11 cellular contexts compared by ENCODE assay signal in genomic region chr3:11638669-11639402, GRCh38. TPM values are rescaled to one million over a fixed set of nuclear protein-coding genes. Genes with fewer than 3 reads are reported as not detected.
A peak's percentile ranks its signal among the peaks of the same experiment; 100 is the strongest.
DNase-seq lines count a peak whose midpoint lies in the region; ATAC-seq, FAIRE-seq and TF ChIP-seq lines count a peak whose summit lies in the region.
"Had no signal": no experiment of that assay in that cellular context is flagged by ENCODE, and none has a peak within 500 bp of the region (broad histone marks: within the 10 kb centered on the region; RNA-seq: fewer than 3 reads in every experiment).

No MANE protein-coding gene starts in this region.

- H3K4me3 ChIP-seq in HepG2 (replicated peaks in 1 of 3; ENCODE audit: insufficient read depth in 1 of 3, low read depth in 2 of 3, low read length in 3 of 3) (peak overlapping the region; percentile 0 to 26 (median 21); a peak in 4 of 6 replicates), right lobe of liver (no peak overlapping the region), uterus (peak overlapping the region; percentile 14 to 24)

- H3K36me3 ChIP-seq in HepG2 (replicated peaks in 1 of 2; ENCODE audit: control insufficient read depth in 1 of 2, insufficient read depth in 2 of 2, low read length in 2 of 2) (peaks cover 0 to 5% of the 10 kb centered on the region in 2 experiments; a peak in 1 of 5 replicates), right lobe of liver (no peaks in the 10 kb centered on the region), uterus (no peaks in the 10 kb centered on the region)
- H3K36me3 ChIP-seq: neutrophil had no signal

- intact Hi-C loops in HepG2 (cut with micrococcal nuclease; ENCODE audit: unreplicated experiment) (no loop called here), right lobe of liver (cut with DNase I) (no loop called here), uterus (cut with DNase I; ENCODE audit: low total_unique reads) (no loop called here)

- H3K9me3 ChIP-seq in HepG2 (ENCODE audit: low read length) (no peaks in the 10 kb centered on the region), right lobe of liver (no peaks in the 10 kb centered on the region), uterus (no peaks in the 10 kb centered on the region)
- H3K9me3 ChIP-seq: neutrophil had no signal

- peak overlapping the region; percentile 14 for H3K27ac ChIP-seq in HepG2 (ENCODE audit: extremely low read length, insufficient read depth, low read length)
- peak overlapping the region in 1 of 3 donors; percentile 13 for H3K27ac ChIP-seq in right lobe of liver
- peak overlapping the region; percentile 69 for H3K27ac ChIP-seq in cingulate gyrus (ENCODE audit: low read depth, low read length)
- peak overlapping the region; percentile 89 to 99 for H3K27ac ChIP-seq in uterus
- H3K27ac ChIP-seq: neutrophil had no signal

- DNase-seq in HepG2 (ENCODE audit: low spot score) = no peak
- no peak for DNase-seq in right lobe of liver
- peak; percentile 32 for DNase-seq in midbrain (lab: John Stamatoyannopoulos, UW)
- DNase-seq in uterus = no peak
- DNase-seq in stimulated activated naive CD8-positive, alpha-beta T cell treated with anti-CD3 and anti-CD28 coated beads, Interleukin-15, Interleukin-2, amounts not matched to agents 100 U/mL and 50 U/mL, for 24 hours = no peak
- DNase-seq: Calu3, NCI-H446 had no signal

- BruUV-seq in HepG2 (replicated peaks; lab: Mats Ljungman, UMichigan) = no TSS peak

- peaks cover 94% of the 10 kb centered on the region for H3K79me2 ChIP-seq in HepG2 (ENCODE audit: insufficient read depth, low read length)

- no peak for TF ChIP-seq CTCF in HepG2 (CRISPR knock-in tag; IDR thresholded peaks at IDR 0.05)
- no peak for TF ChIP-seq CTCF in right lobe of liver (IDR thresholded peaks at IDR 0.05)
- no peak for TF ChIP-seq CTCF in uterus (IDR thresholded peaks at IDR 0.05)

- peaks cover 75% of the 10 kb centered on the region for H3K4me1 ChIP-seq in HepG2 (ENCODE audit: insufficient read depth, low read length)
- peaks cover 0 to 7% (median 0%) of the 10 kb centered on the region in 4 donors for H3K4me1 ChIP-seq in right lobe of liver
- H3K4me1 ChIP-seq in uterus = peaks cover 19 to 39% of the 10 kb centered on the region in 2 donors

- TF ChIP-seq RAD21 in HepG2 (CRISPR knock-in tag; IDR thresholded peaks at IDR 0.05) = no peak

- CTCF ChIA-PET in HepG2 (lab: Yijun Ruan, JAX; ENCODE audit: low intra/inter-chr PET ratio, low total read pairs) = no interaction called here

- H3K4me2 ChIP-seq in HepG2 (ENCODE audit: low read depth, low read length) = peak overlapping the region; percentile 83

- 86% methylated on average over 16 of the region's 18 CpGs for WGBS in HepG2 (ENCODE audit: low lambda C conversion rate)
- WGBS in right lobe of liver (ENCODE audit: insufficient coverage, low coverage, low lambda C conversion rate, missing lambda C conversion rate) = 76% methylated on average over 13 of the region's 18 CpGs

- H3K9ac ChIP-seq in HepG2 (ENCODE audit: insufficient read depth, low read depth, low read length) = peak overlapping the region; percentile 27; the same call in 1 of the 2 replicates

- POLR2A ChIA-PET in HepG2 (lab: Yijun Ruan, JAX) = interaction anchor here (1.0 to 1.9 kb wide), 3 partner anchors 12 to 29 kb away, joined by 3 to 5 read pairs (median 4); no protein-coding TSS in a partner anchor

- no peaks in the 10 kb centered on the region; a peak in 1 of 5 replicates for H3K27me3 ChIP-seq in HepG2 (ENCODE audit: control insufficient read depth in 1 of 2, insufficient read depth in 2 of 2, low read length in 2 of 2)
- no peaks in the 10 kb centered on the region for H3K27me3 ChIP-seq in right lobe of liver
- H3K27me3 ChIP-seq in uterus = no peaks in the 10 kb centered on the region
- H3K27me3 ChIP-seq: neutrophil had no signal

- TF ChIP-seq POLR2A in HepG2 (IDR thresholded peaks at IDR 0.05; ENCODE audit: insufficient read depth in 1 of 2, low read depth in 2 of 2, low read length in 2 of 2) (no peak), right lobe of liver (IDR thresholded peaks at IDR 0.05) (no peak), uterus (IDR thresholded peaks at IDR 0.05) (no peak)

- no peak for FAIRE-seq in HepG2 (lab: Jason Lieb, UNC)

- TF ChIP-seq EP300 in HepG2 (IDR thresholded peaks at IDR 0.05; ENCODE audit: low read depth in 2 of 2, low read length in 2 of 2) (no peak), HepG2 (CRISPR knock-in tag; IDR thresholded peaks at IDR 0.05; ENCODE audit: borderline replicate concordance) (no peak)

- ATAC-seq in HepG2 (no peak), right lobe of liver (no peak), HG03354 (IDR thresholded peaks at IDR 0.05; ENCODE audit: poor library complexity, severe bottlenecking, unreplicated experiment) (no peak), GM21619 (IDR thresholded peaks at IDR 0.05; ENCODE audit: unreplicated experiment) (no peak)
- ATAC-seq in stimulated activated naive CD8-positive, alpha-beta T cell treated with anti-CD3 and anti-CD28 coated beads, Interleukin-15, Interleukin-2, amounts not matched to agents 100 U/mL and 50 U/mL, for 24 hours = no peak

- in situ Hi-C loops in HepG2 (cut with HindIII; ENCODE audit: extremely low pct_ligation_motif_present, low pct_unique_long_range_greater_than_20kb) = no loop called here

- peaks cover 21% of the 10 kb centered on the region for H4K20me1 ChIP-seq in HepG2 (ENCODE audit: insufficient read depth, low read length)

- H2AFZ ChIP-seq in HepG2 (ENCODE audit: low read length) = no peak overlapping the region

TF ChIP-seq in HepG2, 621 proteins besides CTCF, POLR2A, EP300 and RAD21:
- TF ChIP-seq BATF2 (CRISPR knock-in tag; IDR thresholded peaks at IDR 0.05) = no peak
- TF ChIP-seq, protein P1, sequence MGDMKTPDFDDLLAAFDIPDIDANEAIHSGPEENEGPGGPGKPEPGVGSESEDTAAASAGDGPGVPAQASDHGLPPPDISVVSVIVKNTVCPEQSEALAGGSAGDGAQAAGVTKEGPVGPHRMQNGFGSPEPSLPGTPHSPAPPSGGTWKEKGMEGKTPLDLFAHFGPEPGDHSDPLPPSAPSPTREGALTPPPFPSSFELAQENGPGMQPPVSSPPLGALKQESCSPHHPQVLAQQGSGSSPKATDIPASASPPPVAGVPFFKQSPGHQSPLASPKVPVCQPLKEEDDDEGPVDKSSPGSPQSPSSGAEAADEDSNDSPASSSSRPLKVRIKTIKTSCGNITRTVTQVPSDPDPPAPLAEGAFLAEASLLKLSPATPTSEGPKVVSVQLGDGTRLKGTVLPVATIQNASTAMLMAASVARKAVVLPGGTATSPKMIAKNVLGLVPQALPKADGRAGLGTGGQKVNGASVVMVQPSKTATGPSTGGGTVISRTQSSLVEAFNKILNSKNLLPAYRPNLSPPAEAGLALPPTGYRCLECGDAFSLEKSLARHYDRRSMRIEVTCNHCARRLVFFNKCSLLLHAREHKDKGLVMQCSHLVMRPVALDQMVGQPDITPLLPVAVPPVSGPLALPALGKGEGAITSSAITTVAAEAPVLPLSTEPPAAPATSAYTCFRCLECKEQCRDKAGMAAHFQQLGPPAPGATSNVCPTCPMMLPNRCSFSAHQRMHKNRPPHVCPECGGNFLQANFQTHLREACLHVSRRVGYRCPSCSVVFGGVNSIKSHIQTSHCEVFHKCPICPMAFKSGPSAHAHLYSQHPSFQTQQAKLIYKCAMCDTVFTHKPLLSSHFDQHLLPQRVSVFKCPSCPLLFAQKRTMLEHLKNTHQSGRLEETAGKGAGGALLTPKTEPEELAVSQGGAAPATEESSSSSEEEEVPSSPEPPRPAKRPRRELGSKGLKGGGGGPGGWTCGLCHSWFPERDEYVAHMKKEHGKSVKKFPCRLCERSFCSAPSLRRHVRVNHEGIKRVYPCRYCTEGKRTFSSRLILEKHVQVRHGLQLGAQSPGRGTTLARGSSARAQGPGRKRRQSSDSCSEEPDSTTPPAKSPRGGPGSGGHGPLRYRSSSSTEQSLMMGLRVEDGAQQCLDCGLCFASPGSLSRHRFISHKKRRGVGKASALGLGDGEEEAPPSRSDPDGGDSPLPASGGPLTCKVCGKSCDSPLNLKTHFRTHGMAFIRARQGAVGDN (CRISPR knock-in tag; IDR thresholded peaks at IDR 0.05) = peak; percentile 55

RNA-seq across cellular contexts. Expression of gene VGLL4, which starts 4.9 kb away (rescaled TPM):
- total RNA-seq in HepG2 (2016; rRNA removed; fragmentation: Illumina TruSeq; extraction: Trizol) (19.8 and 23.2 TPM in 2 replicates), right lobe of liver (10 to 100 TPM; 10.4 to 22.4 (median 15.2) TPM), uterus (100 to 1,000 TPM in 3 of 4 donors, 10 to 100 TPM in 1; 79.3 to 144 (median 143) TPM)
- 5.7 and 6.9 TPM in 2 replicates for total RNA-seq in HepG2 (2016; cell fraction: cytosol; rRNA removed; fragmentation: Illumina TruSeq; extraction: Trizol; ENCODE audit: low read depth)
- 17.4 and 24.9 TPM in 2 replicates for total RNA-seq in HepG2 (2016; cell fraction: insoluble cytoplasmic fraction; rRNA removed; fragmentation: Illumina TruSeq; extraction: Trizol)
- 14.9 and 15.9 TPM in 2 replicates for total RNA-seq in HepG2 (2016; cell fraction: membrane; rRNA removed; fragmentation: Illumina TruSeq; extraction: Trizol)
- 19.1 and 24.5 TPM in 2 replicates for total RNA-seq in HepG2 (2016; cell fraction: nucleus; rRNA removed; fragmentation: Illumina TruSeq; extraction: Trizol)
- 37.9 and 39.0 TPM in 2 replicates for polyA plus RNA-seq in HepG2 (2011; rRNA removed)
- 24.5 and 31.8 TPM in 2 replicates for polyA plus RNA-seq in HepG2 (2011; cell fraction: cytosol; rRNA removed)
- polyA plus RNA-seq in HepG2 (2011; cell fraction: nucleus; rRNA removed) = 60.5 and 94.9 TPM in 2 replicates
- 19.7 and 20.7 TPM in 2 replicates for polyA plus RNA-seq in HepG2 (2012)
- 11.7 and 14.1 TPM in 2 replicates for polyA plus RNA-seq in HepG2 (2016; cell fraction: cytosol; fragmentation: Illumina TruSeq; extraction: Trizol; ENCODE audit: low read depth)
- polyA plus RNA-seq in HepG2 (2016; cell fraction: insoluble cytoplasmic fraction; fragmentation: Illumina TruSeq; extraction: Trizol; ENCODE audit: low read depth) = 18.4 and 22.3 TPM in 2 replicates
- polyA plus RNA-seq in HepG2 (2016; cell fraction: membrane; fragmentation: Illumina TruSeq; extraction: Trizol; ENCODE audit: low read depth) = 14.3 and 15.7 TPM in 2 replicates
- 25.1 and 27.2 TPM in 2 replicates for polyA plus RNA-seq in HepG2 (2016; cell fraction: nucleus; fragmentation: Illumina TruSeq; extraction: Trizol; ENCODE audit: insufficient read depth, low read depth)
- polyA minus RNA-seq in HepG2 (2011; rRNA and poly(A)+ RNA removed; ENCODE audit: low replicate concordance) = 34.5 and 40.7 TPM in 2 replicates
- 14.9 and 16.5 TPM in 2 replicates for polyA minus RNA-seq in HepG2 (2011; cell fraction: cytosol; rRNA and poly(A)+ RNA removed)
- polyA minus RNA-seq in HepG2 (2011; cell fraction: nucleus; rRNA and poly(A)+ RNA removed) = 53.2 and 54.6 TPM in 2 replicates

Comparison
In these comparisons a context has a peak if more than half of its experiments do, and no peak if none do; other contexts are left out.
1. H3K4me3 ChIP-seq: peak in HepG2 (3 of 3) and uterus (2 of 2); none in right lobe of liver (0 of 3).